Comparison of ENCODE assay signal across 31 cellular contexts in the genomic region with DNA sequence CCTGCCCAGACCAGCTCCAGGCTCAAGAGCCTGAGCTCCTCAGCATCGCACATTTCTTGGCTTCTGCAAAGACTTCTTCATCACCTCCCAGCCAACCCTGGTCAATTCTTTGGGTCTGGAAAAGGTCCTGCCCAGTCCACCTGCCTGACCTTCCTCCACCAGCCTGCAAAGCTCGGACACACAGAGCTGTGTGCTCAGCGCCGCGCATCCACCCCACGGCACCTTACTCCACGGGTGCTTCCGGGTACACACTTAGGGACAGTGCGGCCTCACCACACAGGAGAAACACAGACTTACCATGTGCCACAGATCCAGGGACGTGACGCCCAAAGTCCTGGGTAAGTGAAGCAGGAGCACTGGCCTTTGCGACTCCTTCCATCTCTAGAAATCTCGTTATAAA.
"Had no signal": no experiment of that assay in that cellular context is flagged by ENCODE, and none has a peak within 500 bp of the region (broad histone marks: within the 10 kb centered on the region; RNA-seq: fewer than 3 reads in every experiment).

No MANE protein-coding gene starts in this region.

- H3K9me3 ChIP-seq: ascending aorta, esophagus muscularis mucosa, gastrocnemius medialis had no signal

- DNase-seq: activated B cell treated with CpG ODN at 0.5 μM for 24 hours; activated CD4-positive, alpha-beta T cell treated with anti-CD3 and anti-CD28 coated beads for 48 hours; activated CD4-positive, alpha-beta T cell treated with anti-CD3 and anti-CD28 coated beads, Interleukin-2, amount 50 U/mL, for 1 hour; activated CD4-positive, alpha-beta T cell treated with anti-CD3 and anti-CD28 coated beads, Interleukin-2, amount 50 U/mL, for 48 hours; activated CD8-positive, alpha-beta memory T cell treated with anti-CD3 and anti-CD28 coated beads for 24 hours; activated CD8-positive, alpha-beta T cell treated with anti-CD3 and anti-CD28 coated beads for 36 hours; activated gamma-delta T cell; activated naive CD4-positive, alpha-beta T cell; activated naive CD4-positive, alpha-beta T cell treated with anti-CD3 and anti-CD28 coated beads, Interleukin-2, amount 10 ng/mL, durations not matched to agents 7 days and 5 days; activated naive CD8-positive, alpha-beta T cell treated with anti-CD3 and anti-CD28 coated beads, Interleukin-2, amount 10 ng/mL, durations not matched to agents 7 days and 5 days; activated T-cell treated with anti-CD3 and anti-CD28 coated beads, Interleukin-2, amount 50 U/mL, for 72 hours; brain microvascular endothelial cell; cortex of kidney; effector memory CD4-positive, alpha-beta T cell; endodermal cell; erythroblast; foreskin keratinocyte; gastrocnemius medialis; glutamatergic neuron; T-helper 1 cell; T-helper 17 cell; T1000; WERI-Rb-1 had no signal

- H3K27me3 Mint-ChIP-seq: activated naive CD4-positive, alpha-beta T cell treated with anti-CD3 and anti-CD28 coated beads, Interleukin-2, amount 10 ng/mL, durations not matched to agents 7 days and 5 days; activated naive CD8-positive, alpha-beta T cell treated with anti-CD3 and anti-CD28 coated beads, Interleukin-2, amount 10 ng/mL, durations not matched to agents 7 days and 5 days; T-helper 17 cell had no signal

- ATAC-seq: activated CD4-positive, CD25-positive, alpha-beta regulatory T cell treated with anti-CD3 and anti-CD28 coated beads, Interleukin-2, amount 50 U/mL, for 24 hours; activated CD8-positive, alpha-beta T cell treated with anti-CD3 and anti-CD28 coated beads for 36 hours; activated naive CD4-positive, alpha-beta T cell treated with anti-CD3 and anti-CD28 coated beads, Interleukin-2, amount 50 U/mL, for 72 hours; activated T-cell treated with anti-CD3 and anti-CD28 coated beads, Interleukin-2, amount 50 U/mL, for 72 hours; foreskin keratinocyte; gastrocnemius medialis; heart left ventricle; T-helper 17 cell had no signal

- H3K4me1 Mint-ChIP-seq: activated B cell treated with CpG ODN at 0.5 μM for 24 hours; activated naive CD4-positive, alpha-beta T cell treated with anti-CD3 and anti-CD28 coated beads, Interleukin-2, amount 10 ng/mL, durations not matched to agents 7 days and 5 days; endodermal cell had no signal

- H3K36me3 Mint-ChIP-seq: activated naive CD4-positive, alpha-beta T cell treated with anti-CD3 and anti-CD28 coated beads, Interleukin-2, amount 10 ng/mL, durations not matched to agents 7 days and 5 days; activated naive CD4-positive, alpha-beta T cell treated with anti-CD3 and anti-CD28 coated beads, Interleukin-2, amount 50 U/mL, for 72 hours; activated naive CD8-positive, alpha-beta T cell treated with anti-CD3 and anti-CD28 coated beads, Interleukin-2, amount 10 ng/mL, durations not matched to agents 7 days and 5 days had no signal

- H3K27me3 ChIP-seq: ascending aorta, brain microvascular endothelial cell, esophagus muscularis mucosa, foreskin keratinocyte, heart left ventricle had no signal

- H3K36me3 ChIP-seq: ascending aorta, brain microvascular endothelial cell, esophagus muscularis mucosa, gastrocnemius medialis, heart left ventricle, WERI-Rb-1 had no signal

- FAIRE-seq: colon had no signal

- H3K4me1 ChIP-seq: foreskin keratinocyte had no signal

- H3K4me3 Mint-ChIP-seq: activated B cell treated with CpG ODN at 0.5 μM for 24 hours; activated CD8-positive, alpha-beta T cell treated with anti-CD3 and anti-CD28 coated beads for 36 hours; activated naive CD4-positive, alpha-beta T cell treated with anti-CD3 and anti-CD28 coated beads, Interleukin-2, amount 10 ng/mL, durations not matched to agents 7 days and 5 days; activated naive CD8-positive, alpha-beta T cell treated with anti-CD3 and anti-CD28 coated beads, Interleukin-2, amount 10 ng/mL, durations not matched to agents 7 days and 5 days; activated T-cell treated with anti-CD3 and anti-CD28 coated beads, Interleukin-2, amount 50 U/mL, for 72 hours; central memory CD8-positive, alpha-beta T cell; endodermal cell; T-helper 17 cell; T-helper 2 cell treated with Interferon-gamma antibody and Interleukin-4, amounts not matched to agents 5 μg/mL and 100 μg/mL, for 36 hours had no signal

- H3K27ac ChIP-seq: ascending aorta, brain microvascular endothelial cell, esophagus muscularis mucosa, foreskin keratinocyte, gastrocnemius medialis, heart left ventricle, WERI-Rb-1 had no signal

- H3K9me3 Mint-ChIP-seq: activated B cell treated with CpG ODN at 0.5 μM for 24 hours; activated CD8-positive, alpha-beta T cell treated with anti-CD3 and anti-CD28 coated beads for 36 hours; activated naive CD4-positive, alpha-beta T cell treated with anti-CD3 and anti-CD28 coated beads, Interleukin-2, amount 10 ng/mL, durations not matched to agents 7 days and 5 days; activated naive CD4-positive, alpha-beta T cell treated with anti-CD3 and anti-CD28 coated beads, Interleukin-2, amount 50 U/mL, for 72 hours; activated naive CD8-positive, alpha-beta T cell treated with anti-CD3 and anti-CD28 coated beads, Interleukin-2, amount 10 ng/mL, durations not matched to agents 7 days and 5 days; activated T-cell treated with anti-CD3 and anti-CD28 coated beads, Interleukin-2, amount 50 U/mL, for 72 hours; central memory CD8-positive, alpha-beta T cell; endodermal cell; T-helper 2 cell treated with Interferon-gamma antibody and Interleukin-4, amounts not matched to agents 5 μg/mL and 100 μg/mL, for 36 hours had no signal

- H3K4me3 ChIP-seq: ascending aorta, esophagus muscularis mucosa, gastrocnemius medialis, heart left ventricle had no signal

- H3K27ac Mint-ChIP-seq: activated B cell treated with CpG ODN at 0.5 μM for 24 hours; activated CD8-positive, alpha-beta T cell treated with anti-CD3 and anti-CD28 coated beads for 36 hours; activated naive CD4-positive, alpha-beta T cell treated with anti-CD3 and anti-CD28 coated beads, Interleukin-2, amount 10 ng/mL, durations not matched to agents 7 days and 5 days; activated naive CD8-positive, alpha-beta T cell treated with anti-CD3 and anti-CD28 coated beads, Interleukin-2, amount 10 ng/mL, durations not matched to agents 7 days and 5 days; activated T-cell treated with anti-CD3 and anti-CD28 coated beads, Interleukin-2, amount 50 U/mL, for 72 hours; endodermal cell; T-helper 17 cell; T-helper 2 cell treated with Interferon-gamma antibody and Interleukin-4, amounts not matched to agents 5 μg/mL and 100 μg/mL, for 36 hours had no signal
